8 cellular contexts compared by ENCODE assay signal in the genomic region with DNA sequence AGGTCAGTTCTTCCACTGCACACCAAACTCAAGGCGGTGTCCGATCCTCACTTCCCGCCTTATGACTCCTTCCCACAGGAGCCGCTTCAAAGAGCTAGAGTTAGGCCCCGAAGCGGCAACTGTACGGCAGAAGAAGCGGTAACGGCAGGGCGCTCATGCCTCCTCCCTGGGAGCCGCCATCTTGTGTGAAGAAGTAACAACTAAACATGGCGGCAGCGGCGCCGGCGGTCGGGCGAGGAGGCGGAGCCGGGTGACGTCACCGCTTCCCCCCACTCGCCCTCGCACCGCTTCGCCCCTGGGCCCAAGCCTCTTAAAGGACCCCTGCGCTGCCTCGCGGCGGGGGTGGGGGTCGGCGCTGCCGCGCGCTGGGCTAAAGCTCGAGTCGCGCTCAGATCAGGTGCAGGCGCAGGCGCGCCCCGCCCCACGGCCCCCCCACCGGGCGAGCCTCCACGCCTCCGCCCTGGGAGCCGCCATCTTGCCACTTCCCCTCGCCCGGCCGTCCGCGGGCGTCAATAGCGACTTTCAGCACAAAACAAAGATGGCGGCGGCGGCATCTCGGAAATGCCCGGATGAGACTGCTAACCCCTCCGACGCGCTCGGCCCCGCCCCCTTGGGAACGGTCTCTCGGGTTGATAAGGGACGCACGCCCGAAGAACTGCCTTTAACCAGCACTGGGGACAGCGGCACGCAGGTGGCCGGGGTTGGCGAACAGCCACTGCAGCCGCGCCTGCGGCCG.
DNase-seq lines count a peak whose midpoint lies in the region; ATAC-seq and TF ChIP-seq lines count a peak whose summit lies in the region.

A gene (minus strand): TSS at position 187 of the 736 bp plus-strand sequence. CDS start 978 bp downstream, outside the sequence.

- peak within 1 kb of the TSS; percentile 100 for H3K4me3 Mint-ChIP-seq in memory B cell

- peak within 1 kb of the TSS; percentile 97 for H3K27ac Mint-ChIP-seq in memory B cell

- peaks cover 25% of the 10 kb centered on the region for H3K4me1 Mint-ChIP-seq in memory B cell

- no peak for TF ChIP-seq CTCF in C4-2B (conservative IDR thresholded peaks at IDR 0.05)

- H3K9me3 Mint-ChIP-seq in memory B cell = no peaks in the 10 kb centered on the region

- peak within 1 kb of the TSS; percentile 100 for H3K27ac ChIP-seq in C4-2B

- DNase-seq in NCI-H82 (lab: John Stamatoyannopoulos, UW) (peak; percentile 98), memory B cell (ENCODE audit: low spot score in 2 of 2) (peak; percentile 86 to 88)
- DNase-seq in activated CD8-positive, alpha-beta memory T cell treated with anti-CD3 and anti-CD28 coated beads for 1 hour (ENCODE audit: extremely low read depth in 1 of 2, low read depth in 1 of 2) = peak; percentile 77 to 92
- peak; percentile 81 for DNase-seq in effector CD8-positive, alpha-beta T cell (lab: John Stamatoyannopoulos, UW)
- peak; percentile 70 for DNase-seq in stimulated activated CD8-positive, alpha-beta memory T cell treated with anti-CD3 and anti-CD28 coated beads, Interleukin-12 subunit alpha, Interleukin-12 subunit beta, amount 100 ng/mL, for 24 hours (ENCODE audit: extremely low read depth)

- H3K36me3 Mint-ChIP-seq in memory B cell = peaks cover 2% of the 10 kb centered on the region

- ATAC-seq in GM19395 (IDR thresholded peaks at IDR 0.05; ENCODE audit: unreplicated experiment) (peak; percentile 56), HG03565 (IDR thresholded peaks at IDR 0.05; ENCODE audit: unreplicated experiment) (peak; percentile 23), memory B cell (ENCODE audit: low read depth) (peak; percentile 49)

- no peaks in the 10 kb centered on the region for H3K27me3 Mint-ChIP-seq in memory B cell

Comparison
In these comparisons a context has a peak if more than half of its experiments do, and no peak if none do; other contexts are left out.
1. Peak in every context shown above with its lines: DNase-seq, ATAC-seq and H3K27ac ChIP-seq.